In genomic region chr11:1305558-1306056, GRCh38 we compare ENCODE assay signal across 15 cellular contexts. TPM values are rescaled to one million over a fixed set of nuclear protein-coding genes. Genes with fewer than 3 reads are reported as not detected.
A peak's percentile ranks its signal among the peaks of the same experiment; 100 is the strongest.
DNase-seq lines count a peak whose midpoint lies in the region; ATAC-seq and TF ChIP-seq lines count a peak whose summit lies in the region.
"Had no signal": no experiment of that assay in that cellular context is flagged by ENCODE, and none has a peak within 500 bp of the region (broad histone marks: within the 10 kb centered on the region; RNA-seq: fewer than 3 reads in every experiment).

No MANE protein-coding gene starts in this region.

- H3K18ac ChIP-seq in H9 (ENCODE audit: insufficient read length, low read depth, low read length) (no peak overlapping the region), mesenchymal stem cell (ENCODE audit: low read depth in 1 of 2, low read length in 2 of 2) (no peak overlapping the region)

- no peak overlapping the region for H3K56ac ChIP-seq in H9 (ENCODE audit: insufficient read length, low read depth, low read length)

- H2BK20ac ChIP-seq in H9 (ENCODE audit: low read depth, low read length, poor library complexity, severe bottlenecking), result no peak overlapping the region

- H4K8ac ChIP-seq in H9 (replicated peaks; ENCODE audit: insufficient read length, low read depth, low read length) (no peak overlapping the region), mesenchymal stem cell (ENCODE audit: low read length) (no peak overlapping the region)

- H3K4me1 ChIP-seq in H9 (ENCODE audit: insufficient read depth, low read length) (no peaks in the 10 kb centered on the region; the same call in 1 of the 2 replicates), duodenal mucosa (ENCODE audit: control insufficient read depth in 1 of 2, insufficient read depth in 2 of 2, low read length in 2 of 2) (peaks cover 70 to 72% of the 10 kb centered on the region in 2 donors), mesenchymal stem cell (ENCODE audit: control insufficient read depth, insufficient read depth, low read depth, low read length) (peaks cover 63% of the 10 kb centered on the region), stomach smooth muscle (ENCODE audit: control insufficient read depth, insufficient read depth, low read length) (peaks cover 82% of the 10 kb centered on the region)

- peaks cover 0 to 2% of the 10 kb centered on the region in 2 experiments; a peak in 2 of 5 replicates for H3K9me3 Mint-ChIP-seq in H9
- H3K9me3 Mint-ChIP-seq: GM23338 had no signal

- peaks cover 3% of the 10 kb centered on the region; the same call in 1 of the 2 replicates for H3K27me3 Mint-ChIP-seq in H9 (ENCODE audit: low read depth)

- H3K79me1 ChIP-seq in H9 (ENCODE audit: insufficient read depth, low read depth, low read length, poor library complexity, severe bottlenecking), result peaks cover 11% of the 10 kb centered on the region
- H3K79me1 ChIP-seq in mesenchymal stem cell (replicated peaks; ENCODE audit: low read length, poor library complexity, severe bottlenecking), result peaks cover 15% of the 10 kb centered on the region

- no peak for TF ChIP-seq CTCF in H9 (conservative IDR thresholded peaks at IDR 0.05)

- H3T11ph ChIP-seq in H9 (ENCODE audit: low read length), result no peak overlapping the region

- H2AFZ ChIP-seq in H9 (ENCODE audit: low read length) (no peak overlapping the region), mesenchymal stem cell (ENCODE audit: low read depth, low read length) (no peak overlapping the region)
- H2AFZ ChIP-seq: GM23338 had no signal

- H2BK120ac ChIP-seq in H9 (ENCODE audit: low read depth, low read length, poor library complexity, severe bottlenecking) (no peak overlapping the region), mesenchymal stem cell (ENCODE audit: low read depth, low read length) (no peak overlapping the region)

- H3K36me3 ChIP-seq in duodenal mucosa (ENCODE audit: control insufficient read depth in 1 of 2, insufficient read depth in 2 of 2, low read length in 2 of 2), result peaks cover 0 to 3% of the 10 kb centered on the region in 2 donors
- peaks cover 27 to 44% of the 10 kb centered on the region in 2 experiments for H3K36me3 ChIP-seq in mesenchymal stem cell (ENCODE audit: control insufficient read depth in 1 of 2, insufficient read depth in 2 of 2, low read depth in 1 of 2, low read length in 2 of 2)
- H3K36me3 ChIP-seq in stomach smooth muscle (ENCODE audit: control insufficient read depth in 2 of 2, insufficient read depth in 2 of 2, low read length in 2 of 2), result peaks cover 0 to 2% of the 10 kb centered on the region in 2 donors
- H3K36me3 ChIP-seq: ovary had no signal

- no peak overlapping the region for H4K91ac ChIP-seq in H9 (ENCODE audit: insufficient read length, low read depth, low read length)
- H4K91ac ChIP-seq in mesenchymal stem cell (ENCODE audit: low read length), result no peak overlapping the region

- H3K4me3 Mint-ChIP-seq in H9, result no peak overlapping the region
- H3K4me3 Mint-ChIP-seq: GM23338 had no signal

- no peak overlapping the region for H2AK5ac ChIP-seq in H9 (ENCODE audit: insufficient read length, low read length)
- H2AK5ac ChIP-seq in mesenchymal stem cell (ENCODE audit: low read length, severe bottlenecking), result no peak overlapping the region

- H3K23me2 ChIP-seq in H9 (ENCODE audit: insufficient read length, low read depth, low read length, poor library complexity, severe bottlenecking), result peaks cover 6% of the 10 kb centered on the region

- no peak overlapping the region for H3K4me2 ChIP-seq in H9 (ENCODE audit: insufficient read depth, insufficient read length, low read length)
- no peak overlapping the region for H3K4me2 ChIP-seq in mesenchymal stem cell (ENCODE audit: low read length, poor library complexity, severe bottlenecking)
- H3K4me2 ChIP-seq: GM23338 had no signal

- H2BK12ac ChIP-seq in H9 (ENCODE audit: insufficient read length, low read depth, low read length) (no peak overlapping the region), mesenchymal stem cell (ENCODE audit: low read length in 2 of 2) (no peak overlapping the region)

- no peaks in the 10 kb centered on the region for H4K20me1 ChIP-seq in H9 (ENCODE audit: control insufficient read depth, insufficient read depth, insufficient read length)

- H4K5ac ChIP-seq in H9 (ENCODE audit: insufficient read length, low read depth, low read length), result no peak overlapping the region

- H3K36me3 Mint-ChIP-seq in H9 (ENCODE audit: insufficient read depth in 1 of 3, low read depth in 3 of 3), result peaks cover 4 to 5% (median 4%) of the 10 kb centered on the region in 3 experiments; a peak in 5 of 7 replicates

- H3K27ac ChIP-seq in H9 (ENCODE audit: insufficient read length, low read depth, low read length), result no peak overlapping the region
- no peak overlapping the region for H3K27ac ChIP-seq in duodenal mucosa (ENCODE audit: low read depth, low read length)
- peak overlapping the region; percentile 59 for H3K27ac ChIP-seq in mesenchymal stem cell (ENCODE audit: low read length, poor library complexity, severe bottlenecking)
- H3K27ac ChIP-seq in stomach smooth muscle (ENCODE audit: low read length), result peak overlapping the region; percentile 11
- H3K27ac ChIP-seq: C4-2B, ovary had no signal

- DNase-seq in H9 (peak; percentile 24), mesenchymal stem cell (no peak), EL (no peak)
- DNase-seq: activated CD4-positive, alpha-beta T cell treated with anti-CD3 and anti-CD28 coated beads, Interleukin-2, amount 50 U/mL, for 1 hour; cerebellar nuclear complex; MM.1S; NCI-H187; NCI-H446 had no signal

- H3K27me3 ChIP-seq in H9 (ENCODE audit: insufficient read depth, low read length) (no peaks in the 10 kb centered on the region), duodenal mucosa (ENCODE audit: control insufficient read depth in 1 of 2, insufficient read depth in 2 of 2, low read length in 2 of 2) (no peaks in the 10 kb centered on the region), mesenchymal stem cell (ENCODE audit: control insufficient read depth in 1 of 2, insufficient read depth in 1 of 2, low read length in 2 of 2) (no peaks in the 10 kb centered on the region), stomach smooth muscle (ENCODE audit: control insufficient read depth in 1 of 2, insufficient read depth in 2 of 2, low read length in 2 of 2) (no peaks in the 10 kb centered on the region)
- H3K27me3 ChIP-seq: ovary had no signal

- H3K4me3 ChIP-seq in duodenal mucosa (ENCODE audit: low read depth in 1 of 2, low read length in 2 of 2), result peak overlapping the region in 1 of 2 donors; percentile 40
- no peak overlapping the region for H3K4me3 ChIP-seq in mesenchymal stem cell (ENCODE audit: insufficient read depth in 1 of 2, low read depth in 1 of 2, low read length in 2 of 2)
- H3K4me3 ChIP-seq in stomach smooth muscle (ENCODE audit: low read length in 2 of 2), result no peak overlapping the region
- H3K4me3 ChIP-seq: GM23338, ovary had no signal

- H3K9me3 ChIP-seq in H9 (ENCODE audit: control insufficient read depth, low read depth, low read length) (no peaks in the 10 kb centered on the region), duodenal mucosa (ENCODE audit: control insufficient read depth in 1 of 2, low read length in 2 of 2) (no peaks in the 10 kb centered on the region), mesenchymal stem cell (ENCODE audit: control insufficient read depth, low read length) (no peaks in the 10 kb centered on the region), stomach smooth muscle (ENCODE audit: control insufficient read depth in 2 of 2, low read length in 2 of 2) (no peaks in the 10 kb centered on the region)
- H3K9me3 ChIP-seq: ovary had no signal

- H2BK5ac ChIP-seq in H9 (ENCODE audit: insufficient read length, low read length), result no peak overlapping the region
- no peak overlapping the region for H2BK5ac ChIP-seq in mesenchymal stem cell (ENCODE audit: low read depth, low read length, poor library complexity, severe bottlenecking)

- no peak overlapping the region; the same call in 1 of the 2 replicates for H3K14ac ChIP-seq in H9 (ENCODE audit: insufficient read depth, low read length)
- H3K14ac ChIP-seq in mesenchymal stem cell (ENCODE audit: low read length in 2 of 2), result no peak overlapping the region

- H3K4me1 Mint-ChIP-seq in H9, result peaks cover 18 to 24% of the 10 kb centered on the region in 2 experiments

- H3K79me2 ChIP-seq in H9 (ENCODE audit: insufficient read depth, low read length), result peaks cover 1% of the 10 kb centered on the region; the same call in 1 of the 2 replicates

- H3K27ac Mint-ChIP-seq in H9, result no peak overlapping the region
- H3K27ac Mint-ChIP-seq: GM23338 had no signal

- H3K23ac ChIP-seq in H9 (ENCODE audit: insufficient read length, low read depth, low read length), result no peak overlapping the region
- no peak overlapping the region for H3K23ac ChIP-seq in mesenchymal stem cell (ENCODE audit: low read length in 2 of 2)

- H2BK15ac ChIP-seq in H9 (ENCODE audit: low read depth, low read length) (no peak overlapping the region), mesenchymal stem cell (ENCODE audit: low read depth, poor library complexity, severe bottlenecking) (no peak overlapping the region)

- ATAC-seq in GM18858 (IDR thresholded peaks at IDR 0.05; ENCODE audit: unreplicated experiment) (no peak), GM19452 (IDR thresholded peaks at IDR 0.05; ENCODE audit: unreplicated experiment) (no peak)
- ATAC-seq: GM23338 had no signal

- H3K4ac ChIP-seq in H9 (ENCODE audit: low read depth, low read length) (no peak overlapping the region), mesenchymal stem cell (ENCODE audit: low read depth in 1 of 2, low read length in 2 of 2) (no peak overlapping the region)

- no CpG with 5 or more reads among the region's 24 CpGs for WGBS in H9 (ENCODE audit: extremely low coverage, insufficient read length, low lambda C conversion rate)
- WGBS in mesenchymal stem cell, result 98% methylated on average over 23 of the region's 24 CpGs

- H3K9ac ChIP-seq in H9 (ENCODE audit: extremely low read depth, insufficient read length, low read length) (no peak overlapping the region), duodenal mucosa (ENCODE audit: low read depth in 1 of 2, low read length in 2 of 2) (peak overlapping the region; percentile 7 to 57), mesenchymal stem cell (ENCODE audit: low read length) (no peak overlapping the region), stomach smooth muscle (ENCODE audit: low read length in 2 of 2) (peak overlapping the region in 1 of 2 donors; percentile 21)

RNA-seq across cellular contexts. Expression of gene TOLLIP, which starts 3.8 kb away (rescaled TPM):
- 32.3 and 32.4 TPM in 2 replicates for total RNA-seq in H9 (2021)
- 28.5 TPM for polyA plus RNA-seq in mesenchymal stem cell (2013, experiment 1 of 2)
- polyA plus RNA-seq in mesenchymal stem cell (2013, experiment 2 of 2), result 29.7 TPM

Comparison
In these comparisons a context has a peak if more than half of its experiments do, and no peak if none do; other contexts are left out.
1. H3K27ac ChIP-seq: peak in mesenchymal stem cell (single experiment) and stomach smooth muscle (single experiment); none in H9 (single experiment) and duodenal mucosa (single experiment).
2. H3K9ac ChIP-seq: peak in duodenal mucosa (2 of 2); none in H9 (single experiment) and mesenchymal stem cell (single experiment).